24 cellular contexts compared by ENCODE assay signal in the genomic region with DNA sequence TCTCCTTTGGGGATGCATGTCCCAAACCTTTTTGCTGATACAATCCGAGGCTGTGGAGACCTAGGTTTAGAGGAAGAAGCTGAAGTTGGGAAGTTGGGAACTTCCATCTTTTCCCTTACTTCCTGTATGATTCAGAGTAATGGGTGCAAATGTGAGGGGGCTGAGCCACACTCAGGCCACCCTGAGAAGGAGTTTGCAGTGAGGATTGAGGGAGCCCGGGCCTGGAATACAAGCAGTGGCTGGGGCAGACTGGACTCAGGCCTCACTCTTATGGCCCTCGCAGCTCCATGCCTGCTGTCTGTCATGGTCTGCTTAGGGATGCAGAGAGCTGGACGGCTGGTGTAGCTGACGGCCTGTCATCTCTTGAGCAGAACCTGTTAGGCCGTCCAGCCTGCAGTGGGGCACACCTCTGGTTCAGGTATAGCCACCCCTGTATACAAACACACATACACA.
A peak's percentile ranks its signal among the peaks of the same experiment; 100 is the strongest.
DNase-seq lines count a peak whose midpoint lies in the region; ATAC-seq, FAIRE-seq and TF ChIP-seq lines count a peak whose summit lies in the region.
"Had no signal": no experiment of that assay in that cellular context is flagged by ENCODE, and none has a peak within 500 bp of the region (broad histone marks: within the 10 kb centered on the region; RNA-seq: fewer than 3 reads in every experiment).

No MANE protein-coding gene starts in this region.

- no peak overlapping the region for H3K4me2 ChIP-seq in HepG2 (ENCODE audit: low read depth, low read length)
- H3K4me2 ChIP-seq: GM23338, KMS-11 had no signal

- H3K27ac Mint-ChIP-seq in dendritic cell treated with granulocyte-macrophage colony-stimulating factor and Interleukin-4, amounts not matched to agents 40 ng/mL and 50 ng/mL, for 4 days = peak overlapping the region; percentile 54
- no peak overlapping the region for H3K27ac Mint-ChIP-seq in activated T-helper 1 cell treated with anti-CD3 and anti-CD28 coated beads, Interleukin-12 subunit alpha, Interleukin-12 subunit beta, Interleukin-2, Interleukin-4 antibody, amounts not matched to agents 30 ng/mL and 10 ng/mL and 1 ng/mL, durations not matched to agents 14 hours and 24 hours and 36 hours
- H3K27ac Mint-ChIP-seq: GM23338 had no signal

- BruUV-seq in HepG2 (replicated peaks; lab: Mats Ljungman, UMichigan) = no TSS peak

- H3K9me3 ChIP-seq in HepG2 (ENCODE audit: low read length) (no peaks in the 10 kb centered on the region), right lobe of liver (no peaks in the 10 kb centered on the region), aorta (ENCODE audit: control insufficient read depth, low read length) (no peaks in the 10 kb centered on the region)
- H3K9me3 ChIP-seq: Peyer's patch, SJCRH30 had no signal

- H3K4me3 ChIP-seq in HepG2 (replicated peaks in 1 of 3; ENCODE audit: insufficient read depth in 1 of 3, low read depth in 2 of 3, low read length in 3 of 3) (no peak overlapping the region), right lobe of liver (no peak overlapping the region), aorta (ENCODE audit: low read length in 2 of 2) (no peak overlapping the region)
- H3K4me3 ChIP-seq: GM23338, Peyer's patch, SJCRH30 had no signal

- TF ChIP-seq POLR2A in HepG2 (IDR thresholded peaks at IDR 0.05; ENCODE audit: insufficient read depth in 1 of 2, low read depth in 2 of 2, low read length in 2 of 2) (no peak), right lobe of liver (IDR thresholded peaks at IDR 0.05) (no peak)

- H2AFZ ChIP-seq in HepG2 (ENCODE audit: low read length) = peak overlapping the region; percentile 77
- H2AFZ ChIP-seq: GM23338 had no signal

- ATAC-seq in HepG2 (no peak), right lobe of liver (no peak), omental fat pad (ENCODE audit: low FRiP score) (peak; percentile 24), aorta (ENCODE audit: low FRiP score) (peak; percentile 36)
- ATAC-seq: GM23338, HCT116 had no signal

- TF ChIP-seq RAD21 in HepG2 (CRISPR knock-in tag; IDR thresholded peaks at IDR 0.05) = no peak

- H3K27me3 Mint-ChIP-seq in dendritic cell treated with granulocyte-macrophage colony-stimulating factor and Interleukin-4, amounts not matched to agents 40 ng/mL and 50 ng/mL, for 4 days = peaks cover 2% of the 10 kb centered on the region
- H3K27me3 Mint-ChIP-seq in activated T-helper 1 cell treated with anti-CD3 and anti-CD28 coated beads, Interleukin-12 subunit alpha, Interleukin-12 subunit beta, Interleukin-2, Interleukin-4 antibody, amounts not matched to agents 30 ng/mL and 10 ng/mL and 1 ng/mL, durations not matched to agents 14 hours and 24 hours and 36 hours (ENCODE audit: insufficient read depth) = peaks cover 13% of the 10 kb centered on the region

- H3K4me1 ChIP-seq in HepG2 (ENCODE audit: insufficient read depth, low read length) (peaks cover 22% of the 10 kb centered on the region), right lobe of liver (no peaks in the 10 kb centered on the region), aorta (ENCODE audit: control insufficient read depth in 1 of 2, insufficient read depth in 2 of 2, low read length in 2 of 2) (no peaks in the 10 kb centered on the region)
- H3K4me1 ChIP-seq: Peyer's patch had no signal

- TF ChIP-seq CTCF in HepG2 (CRISPR knock-in tag; IDR thresholded peaks at IDR 0.05) (no peak), right lobe of liver (IDR thresholded peaks at IDR 0.05) (no peak), omental fat pad (IDR thresholded peaks at IDR 0.05) (no peak)

- no peaks in the 10 kb centered on the region for H3K9me3 Mint-ChIP-seq in dendritic cell treated with granulocyte-macrophage colony-stimulating factor and Interleukin-4, amounts not matched to agents 40 ng/mL and 50 ng/mL, for 4 days
- H3K9me3 Mint-ChIP-seq in activated T-helper 1 cell treated with anti-CD3 and anti-CD28 coated beads, Interleukin-12 subunit alpha, Interleukin-12 subunit beta, Interleukin-2, Interleukin-4 antibody, amounts not matched to agents 30 ng/mL and 10 ng/mL and 1 ng/mL, durations not matched to agents 14 hours and 24 hours and 36 hours = no peaks in the 10 kb centered on the region
- H3K9me3 Mint-ChIP-seq: GM23338 had no signal

- POLR2A ChIA-PET in HepG2 (lab: Yijun Ruan, JAX) = no interaction called here

- H3K36me3 ChIP-seq in HepG2 (replicated peaks in 1 of 2; ENCODE audit: control insufficient read depth in 1 of 2, insufficient read depth in 2 of 2, low read length in 2 of 2) (no peaks in the 10 kb centered on the region), right lobe of liver (no peaks in the 10 kb centered on the region), aorta (ENCODE audit: control insufficient read depth in 1 of 2, insufficient read depth in 2 of 2, low read length in 1 of 2) (no peaks in the 10 kb centered on the region)
- H3K36me3 ChIP-seq: Peyer's patch, SJCRH30 had no signal

- TF ChIP-seq EP300 in HepG2 (IDR thresholded peaks at IDR 0.05; ENCODE audit: low read depth in 2 of 2, low read length in 2 of 2) = no peak
- no peak for TF ChIP-seq EP300 in HepG2 (CRISPR knock-in tag; IDR thresholded peaks at IDR 0.05; ENCODE audit: borderline replicate concordance)

- in situ Hi-C loops in HepG2 (cut with HindIII; ENCODE audit: extremely low pct_ligation_motif_present, low pct_unique_long_range_greater_than_20kb) = no loop called here

- H4K20me1 ChIP-seq in HepG2 (ENCODE audit: insufficient read depth, low read length) = no peaks in the 10 kb centered on the region

- CTCF ChIA-PET in HepG2 (lab: Yijun Ruan, JAX; ENCODE audit: low intra/inter-chr PET ratio, low total read pairs) = no interaction called here

- no peaks in the 10 kb centered on the region for H3K27me3 ChIP-seq in HepG2 (ENCODE audit: control insufficient read depth in 1 of 2, insufficient read depth in 2 of 2, low read length in 2 of 2)
- no peaks in the 10 kb centered on the region for H3K27me3 ChIP-seq in right lobe of liver
- H3K27me3 ChIP-seq in aorta (ENCODE audit: control insufficient read depth in 1 of 2, insufficient read depth in 2 of 2, low read length in 1 of 2) = no peaks in the 10 kb centered on the region
- H3K27me3 ChIP-seq: Peyer's patch, SJCRH30 had no signal

- no peak overlapping the region for H3K4me3 Mint-ChIP-seq in dendritic cell treated with granulocyte-macrophage colony-stimulating factor and Interleukin-4, amounts not matched to agents 40 ng/mL and 50 ng/mL, for 4 days
- H3K4me3 Mint-ChIP-seq in activated T-helper 1 cell treated with anti-CD3 and anti-CD28 coated beads, Interleukin-12 subunit alpha, Interleukin-12 subunit beta, Interleukin-2, Interleukin-4 antibody, amounts not matched to agents 30 ng/mL and 10 ng/mL and 1 ng/mL, durations not matched to agents 14 hours and 24 hours and 36 hours = no peak overlapping the region
- H3K4me3 Mint-ChIP-seq: GM23338 had no signal

- H3K27ac ChIP-seq in HepG2 (ENCODE audit: extremely low read length, insufficient read depth, low read length) = no peak overlapping the region
- H3K27ac ChIP-seq in right lobe of liver = no peak overlapping the region
- no peak overlapping the region for H3K27ac ChIP-seq in aorta (ENCODE audit: low read depth in 1 of 2, low read length in 2 of 2)
- H3K27ac ChIP-seq: C4-2B, KMS-11, Peyer's patch, SJCRH30 had no signal

- intact Hi-C loops in HepG2 (cut with micrococcal nuclease; ENCODE audit: unreplicated experiment) = no loop called here
- intact Hi-C loops in right lobe of liver (cut with DNase I) = no loop called here
- intact Hi-C loops in dendritic cell treated with granulocyte-macrophage colony-stimulating factor and Interleukin-4, amounts not matched to agents 40 ng/mL and 50 ng/mL, for 4 days (cut with micrococcal nuclease) = no loop called here
- intact Hi-C loops in aorta (cut with DNase I) = no loop called here
- intact Hi-C loops in activated T-helper 1 cell treated with anti-CD3 and anti-CD28 coated beads, Interleukin-12 subunit alpha, Interleukin-12 subunit beta, Interleukin-2, Interleukin-4 antibody, amounts not matched to agents 30 ng/mL and 10 ng/mL and 1 ng/mL, durations not matched to agents 14 hours and 24 hours and 36 hours (cut with micrococcal nuclease) = no loop called here

- WGBS in HepG2 (ENCODE audit: low lambda C conversion rate) = 33% methylated on average over 1 of the region's 6 CpGs
- WGBS in right lobe of liver (ENCODE audit: insufficient coverage, low coverage, low lambda C conversion rate, missing lambda C conversion rate) = 77% methylated on average over 3 of the region's 6 CpGs
- WGBS in aorta, 2 donors = 95 to 97% methylated on average over 6 of the region's 6 CpGs

- H3K79me2 ChIP-seq in HepG2 (ENCODE audit: insufficient read depth, low read length) = no peaks in the 10 kb centered on the region

- H3K4me1 Mint-ChIP-seq in dendritic cell treated with granulocyte-macrophage colony-stimulating factor and Interleukin-4, amounts not matched to agents 40 ng/mL and 50 ng/mL, for 4 days (ENCODE audit: low read depth) = peaks cover 60% of the 10 kb centered on the region
- H3K4me1 Mint-ChIP-seq in activated T-helper 1 cell treated with anti-CD3 and anti-CD28 coated beads, Interleukin-12 subunit alpha, Interleukin-12 subunit beta, Interleukin-2, Interleukin-4 antibody, amounts not matched to agents 30 ng/mL and 10 ng/mL and 1 ng/mL, durations not matched to agents 14 hours and 24 hours and 36 hours (ENCODE audit: low read depth) = peaks cover 15% of the 10 kb centered on the region

- H3K9ac ChIP-seq in HepG2 (ENCODE audit: insufficient read depth, low read depth, low read length) = no peak overlapping the region
- H3K9ac ChIP-seq: KMS-11 had no signal

- no peaks in the 10 kb centered on the region for H3K36me3 Mint-ChIP-seq in dendritic cell treated with granulocyte-macrophage colony-stimulating factor and Interleukin-4, amounts not matched to agents 40 ng/mL and 50 ng/mL, for 4 days (ENCODE audit: low read depth)
- no peaks in the 10 kb centered on the region for H3K36me3 Mint-ChIP-seq in activated T-helper 1 cell treated with anti-CD3 and anti-CD28 coated beads, Interleukin-12 subunit alpha, Interleukin-12 subunit beta, Interleukin-2, Interleukin-4 antibody, amounts not matched to agents 30 ng/mL and 10 ng/mL and 1 ng/mL, durations not matched to agents 14 hours and 24 hours and 36 hours (ENCODE audit: low read depth)

- no peak for FAIRE-seq in HepG2 (lab: Jason Lieb, UNC)
- FAIRE-seq: GM18507 had no signal

- no peak for DNase-seq in HepG2 (ENCODE audit: low spot score)
- DNase-seq in right lobe of liver = no peak
- no peak for DNase-seq in omental fat pad (ENCODE audit: low spot score)
- no peak for DNase-seq in aorta
- DNase-seq in activated T-helper 1 cell treated with anti-CD3 and anti-CD28 coated beads, Interleukin-12 subunit alpha, Interleukin-12 subunit beta, Interleukin-2, Interleukin-4 antibody, amounts not matched to agents 30 ng/mL and 10 ng/mL and 1 ng/mL, durations not matched to agents 14 hours and 24 hours and 36 hours (ENCODE audit: low spot score) = no peak
- DNase-seq in DMS 273 treated with DMSO at 0.1 percent for 48 hours (lab: John Stamatoyannopoulos, UW) = no peak
- DNase-seq in HUDEP-2 (lab: John Stamatoyannopoulos, UW; ENCODE audit: unreplicated experiment in 76 of 76) = no peak
- DNase-seq: 8988T, DMS53, GDM1, MV-4-11, NCI-H1105 treated with DMSO at 0.1 percent for 48 hours, NCI-H2081, NCI-H2171, NCI-H345, NCI-H524 treated with DMSO at 0.1 percent for 48 hours, Peyer's patch, SJCRH30 had no signal

TF ChIP-seq in HepG2, 621 proteins besides CTCF, POLR2A, EP300 and RAD21 (continues in another document):
- TF ChIP-seq ZNF570 (CRISPR knock-in tag; IDR thresholded peaks at IDR 0.05; ENCODE audit: borderline replicate concordance) (no peak), ZNF296 (CRISPR knock-in tag; conservative IDR thresholded peaks at IDR 0.05) (no peak)

Comparison
In these comparisons a context has a peak if more than half of its experiments do, and no peak if none do; other contexts are left out.
1. ATAC-seq: peak in omental fat pad (single experiment) and aorta (single experiment); none in HepG2 (single experiment) and right lobe of liver (0 of 4).